ENCODE assay signal across 8 cellular contexts in genomic region chr18:72652990-72653593, GRCh38.
A peak's percentile ranks its signal among the peaks of the same experiment; 100 is the strongest.
DNase-seq lines count a peak whose midpoint lies in the region; ATAC-seq and TF ChIP-seq lines count a peak whose summit lies in the region.

No MANE protein-coding gene starts in this region.

- peaks cover 0 to 4% (median 0%) of the 10 kb centered on the region in 3 donors for H3K27me3 Mint-ChIP-seq in naive B cell

- no peak overlapping the region for H3K27ac Mint-ChIP-seq in naive B cell

- no peak overlapping the region for H3K4me3 Mint-ChIP-seq in naive B cell

- no peak for TF ChIP-seq CTCF in coronary artery (IDR thresholded peaks at IDR 0.05)

- H3K4me1 Mint-ChIP-seq in naive B cell = no peaks in the 10 kb centered on the region

- no peak overlapping the region for H3K4me3 ChIP-seq in coronary artery

- H3K36me3 Mint-ChIP-seq in naive B cell = no peaks in the 10 kb centered on the region

- ATAC-seq in GM18909 (IDR thresholded peaks at IDR 0.05; ENCODE audit: poor library complexity, unreplicated experiment) (peak; percentile 96), HG03045 (IDR thresholded peaks at IDR 0.05; ENCODE audit: unreplicated experiment) (peak; percentile 91), naive B cell (ENCODE audit: low read depth in 2 of 2) (peak; percentile 41 to 54)

- DNase-seq in COR-L47 (lab: John Stamatoyannopoulos, UW) (peak; percentile 51), NCI-H460 (ENCODE audit: extremely low read depth, low read depth) (peak; percentile 19), astrocyte of the hippocampus (ENCODE audit: low read depth, low spot score) (peak; percentile 28), naive B cell (peak; percentile 27), NCI-H345 (lab: John Stamatoyannopoulos, UW) (no peak), coronary artery (ENCODE audit: low spot score) (no peak)

- H3K9me3 Mint-ChIP-seq in naive B cell = peaks cover 0 to 2% (median 0%) of the 10 kb centered on the region in 7 donors

- H3K27ac ChIP-seq in coronary artery = no peak overlapping the region

Comparison
In these comparisons a context has a peak if more than half of its experiments do, and no peak if none do; other contexts are left out.
1. DNase-seq: peak in COR-L47 (single experiment), NCI-H460 (single experiment), astrocyte of the hippocampus (single experiment) and naive B cell (single experiment); none in NCI-H345 (single experiment) and coronary artery (single experiment).
2. Peak in every context shown above with its lines, with median percentiles within 50 percentile points of each other: ATAC-seq.